Comparison of ENCODE assay signal across 11 cellular contexts in genomic region chr14:77541905-77542304, GRCh38. TPM values are rescaled to one million over a fixed set of nuclear protein-coding genes. Genes with fewer than 3 reads are reported as not detected.
DNase-seq lines count a peak whose midpoint lies in the region; ATAC-seq and TF ChIP-seq lines count a peak whose summit lies in the region.
"Had no signal": no experiment of that assay in that cellular context is flagged by ENCODE, and none has a peak within 500 bp of the region (broad histone marks: within the 10 kb centered on the region; RNA-seq: fewer than 3 reads in every experiment).

No MANE protein-coding gene starts in this region.

- H3K4me3 Mint-ChIP-seq in IgD-negative memory B cell (peak overlapping the region in 3 of 4 donors; percentile 0 to 31 (median 1)), immature natural killer cell (peak overlapping the region; percentile 19 to 61 (median 56))

- no peaks in the 10 kb centered on the region for H3K36me3 ChIP-seq in A673 (ENCODE audit: insufficient read depth, low read length, poor library complexity, severe bottlenecking)

- H3K4me3 ChIP-seq in A673 (ENCODE audit: low read depth, low read length, poor library complexity, severe bottlenecking), result peak overlapping the region; percentile 27
- H3K4me3 ChIP-seq: psoas muscle had no signal

- no peak for TF ChIP-seq CTCF in A673 (conservative IDR thresholded peaks at IDR 0.05; ENCODE audit: low read depth, low read length)

- no peaks in the 10 kb centered on the region for H3K27me3 ChIP-seq in A673 (replicated peaks; ENCODE audit: insufficient read depth, low read depth, low read length, poor library complexity)

- CTCF ChIA-PET in A673 (lab: Charles Lee), result interaction anchor here (1.7 kb wide), 1 partner anchor 83 kb away, joined by 5 read pairs; no protein-coding TSS in a partner anchor

- peak overlapping the region in 1 of 3 donors; percentile 65 for H3K27ac Mint-ChIP-seq in IgD-negative memory B cell
- H3K27ac Mint-ChIP-seq in immature natural killer cell, result peak overlapping the region; percentile 3 to 85 (median 68)

- H3K27ac ChIP-seq in A673 (ENCODE audit: low read depth, low read length, poor library complexity, severe bottlenecking), result peak overlapping the region; percentile 88
- H3K27ac ChIP-seq: psoas muscle had no signal

- H3K9me3 ChIP-seq in A673 (ENCODE audit: low read depth, low read length, poor library complexity, severe bottlenecking), result no peaks in the 10 kb centered on the region
- H3K9me3 ChIP-seq: psoas muscle had no signal

- in situ Hi-C loops in ACHN (cut with HindIII; ENCODE audit: low pct_ligation_motif_present, low pct_unique_long_range_greater_than_20kb, low sequenced_read_pairs), result no loop called here

- H3K27me3 Mint-ChIP-seq in IgD-negative memory B cell (no peaks in the 10 kb centered on the region), immature natural killer cell (ENCODE audit: low read depth in 3 of 3) (peaks cover 0 to 2% (median 0%) of the 10 kb centered on the region in 3 donors)

- DNase-seq in A673 (ENCODE audit: low spot score), result no peak
- no peak for DNase-seq in immature natural killer cell
- DNase-seq in DMS79 treated with DMSO at 0.1 percent for 48 hours (lab: John Stamatoyannopoulos, UW), result no peak
- DNase-seq in ACHN, result no peak
- no peak for DNase-seq in amygdala (lab: John Stamatoyannopoulos, UW)
- DNase-seq: NCI-H69, psoas muscle, T-helper 9 cell had no signal

- peaks cover 21 to 38% (median 24%) of the 10 kb centered on the region in 3 donors for H3K4me1 Mint-ChIP-seq in IgD-negative memory B cell
- peaks cover 27 to 46% of the 10 kb centered on the region in 2 donors for H3K4me1 Mint-ChIP-seq in immature natural killer cell

- POLR2A ChIA-PET in A673 (lab: Charles Lee; ENCODE audit: low non-redundant PET), result no interaction called here

- H3K36me3 Mint-ChIP-seq in IgD-negative memory B cell (peaks cover 4% of the 10 kb centered on the region), immature natural killer cell (peaks cover 0 to 14% (median 4%) of the 10 kb centered on the region in 3 donors)

- peaks cover 29% of the 10 kb centered on the region for H3K4me1 ChIP-seq in A673 (ENCODE audit: insufficient read depth, low read length, poor library complexity, severe bottlenecking)

- ATAC-seq in GM18909 (IDR thresholded peaks at IDR 0.05; ENCODE audit: poor library complexity, unreplicated experiment) (peak; percentile 76), GM18519 (IDR thresholded peaks at IDR 0.05; ENCODE audit: low FRiP score, unreplicated experiment) (no peak)
- ATAC-seq: psoas muscle had no signal

- H3K9me3 Mint-ChIP-seq in IgD-negative memory B cell, result no peaks in the 10 kb centered on the region
- no peaks in the 10 kb centered on the region for H3K9me3 Mint-ChIP-seq in immature natural killer cell

- intact Hi-C loops in A673 (cut with micrococcal nuclease; ENCODE audit: unreplicated experiment), result loop anchor here (10.0 kb wide), 1 partner anchor 217 kb away; the partner anchor contains the start of genes GSTZ1 and POMT2

- no TSS peak for BruUV-seq in A673 (replicated peaks; lab: Mats Ljungman, UMichigan)

RNA-seq across cellular contexts. Expression of gene ISM2, which starts 43.3 kb away (rescaled TPM):
- total RNA-seq in A673 (2021), result 4.3 and 5.1 TPM in 2 replicates
- polyA plus RNA-seq in IgD-negative memory B cell (not detected), immature natural killer cell (not detected)
- total RNA-seq: psoas muscle had no signal
